ENCODE assay signal across 2 cellular contexts in genomic region chr1:182968846-182969734, GRCh38.
TF ChIP-seq lines count a peak whose summit lies in the region.

No MANE protein-coding gene starts in this region.

TF ChIP-seq in A549, 52 proteins besides CTCF, POLR2A, EP300 and RAD21:
- TF ChIP-seq HOXB13 (CRISPR knock-in tag; IDR thresholded peaks at IDR 0.05; ENCODE audit: low read depth) (no peak), MYC (IDR thresholded peaks at IDR 0.05; ENCODE audit: borderline replicate concordance, low read length) (no peak), NFE2L2 (conservative IDR thresholded peaks at IDR 0.05; ENCODE audit: low read length) (no peak), NR3C1 (IDR thresholded peaks at IDR 0.05) (no peak), RARB (CRISPR knock-in tag; IDR thresholded peaks at IDR 0.05) (no peak), NPAS2 (CRISPR knock-in tag; IDR thresholded peaks at IDR 0.05; ENCODE audit: borderline replicate concordance) (no peak), HOXA7 (CRISPR knock-in tag; IDR thresholded peaks at IDR 0.05) (no peak), JUNB (IDR thresholded peaks at IDR 0.05) (no peak), FOSB (CRISPR knock-in tag; IDR thresholded peaks at IDR 0.05) (no peak), REST (IDR thresholded peaks at IDR 0.05) (no peak), JUN (IDR thresholded peaks at IDR 0.05) (no peak)
- TF ChIP-seq, protein P1, sequence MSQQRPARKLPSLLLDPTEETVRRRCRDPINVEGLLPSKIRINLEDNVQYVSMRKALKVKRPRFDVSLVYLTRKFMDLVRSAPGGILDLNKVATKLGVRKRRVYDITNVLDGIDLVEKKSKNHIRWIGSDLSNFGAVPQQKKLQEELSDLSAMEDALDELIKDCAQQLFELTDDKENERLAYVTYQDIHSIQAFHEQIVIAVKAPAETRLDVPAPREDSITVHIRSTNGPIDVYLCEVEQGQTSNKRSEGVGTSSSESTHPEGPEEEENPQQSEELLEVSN (IDR thresholded peaks at IDR 0.05; ENCODE audit: borderline replicate concordance, low read depth) = no peak

TF ChIP-seq in HCT116, 20 proteins besides CTCF, POLR2A, EP300 and RAD21:
- TF ChIP-seq TCF7L2 (IDR thresholded peaks at IDR 0.05; ENCODE audit: borderline replicate concordance, extremely low read depth, insufficient read depth, insufficient read length) (no peak), ZFX (IDR thresholded peaks at IDR 0.05) (no peak), EGR1 (IDR thresholded peaks at IDR 0.05; ENCODE audit: low read depth) (no peak), CEBPB (IDR thresholded peaks at IDR 0.05; ENCODE audit: low read depth) (no peak), FOSL1 (IDR thresholded peaks at IDR 0.05; ENCODE audit: low read depth) (no peak), JUND (IDR thresholded peaks at IDR 0.05) (no peak), REST (IDR thresholded peaks at IDR 0.05; ENCODE audit: low read depth) (no peak), ELF1 (IDR thresholded peaks at IDR 0.05; ENCODE audit: borderline replicate concordance, low read depth) (no peak), SRF (IDR thresholded peaks at IDR 0.05; ENCODE audit: low read depth) (no peak), ATF3 (IDR thresholded peaks at IDR 0.05) (no peak), EZH2phosphoT487 (IDR thresholded peaks at IDR 0.05; ENCODE audit: borderline replicate concordance) (no peak)
